Comparison of ENCODE assay signal across 1 cellular context in the genomic region with DNA sequence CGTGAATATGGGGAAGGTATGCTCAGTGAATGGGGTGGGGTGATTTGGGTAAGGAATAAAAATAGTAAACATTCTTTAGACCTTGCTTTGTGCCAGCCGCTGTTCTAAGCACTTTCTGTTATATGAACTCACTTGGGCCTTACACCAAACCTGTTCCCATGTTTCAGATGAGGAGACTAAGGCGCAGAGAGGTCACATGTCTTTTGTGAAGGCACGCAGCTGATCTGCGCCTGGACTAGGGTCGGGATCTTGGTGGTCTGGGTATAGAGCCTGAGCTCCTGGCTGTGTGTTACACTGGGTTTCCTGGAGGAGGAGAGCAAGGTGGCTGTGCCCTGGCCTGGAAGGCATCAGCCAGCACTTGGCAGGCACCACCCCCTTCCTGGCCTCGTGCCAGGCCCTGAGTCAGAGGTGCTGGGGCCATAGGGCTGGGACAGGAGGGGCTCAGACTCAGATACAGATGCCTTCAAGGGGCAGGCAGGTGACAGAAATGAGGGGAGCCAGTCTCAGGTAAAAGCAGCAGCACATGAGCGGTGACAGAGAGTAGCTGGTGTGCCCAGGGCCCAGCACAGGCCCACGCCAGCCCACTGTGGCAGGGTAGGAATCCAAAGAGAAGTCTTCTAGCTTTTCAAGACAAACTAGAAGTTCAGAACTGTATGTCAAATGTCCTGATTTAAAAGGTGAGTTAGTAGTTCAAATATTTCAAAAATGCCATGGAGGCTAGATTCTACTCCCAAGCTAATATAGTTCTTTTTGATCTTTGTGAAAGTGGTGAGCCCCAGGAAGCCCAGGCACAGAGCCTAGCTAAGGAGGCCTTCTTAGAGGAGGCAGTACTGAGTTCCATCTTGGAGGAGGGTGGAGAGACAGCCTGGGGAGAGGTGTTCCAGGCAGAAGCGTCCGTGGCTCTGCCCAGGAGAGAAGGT.
A peak's percentile ranks its signal among the peaks of the same experiment; 100 is the strongest.
TF ChIP-seq lines count a peak whose summit lies in the region.

No MANE protein-coding gene starts in this region.

TF ChIP-seq in SK-N-SH, 30 proteins besides CTCF, POLR2A, EP300 and RAD21 (continued from another document):
- TF ChIP-seq, protein P1, sequence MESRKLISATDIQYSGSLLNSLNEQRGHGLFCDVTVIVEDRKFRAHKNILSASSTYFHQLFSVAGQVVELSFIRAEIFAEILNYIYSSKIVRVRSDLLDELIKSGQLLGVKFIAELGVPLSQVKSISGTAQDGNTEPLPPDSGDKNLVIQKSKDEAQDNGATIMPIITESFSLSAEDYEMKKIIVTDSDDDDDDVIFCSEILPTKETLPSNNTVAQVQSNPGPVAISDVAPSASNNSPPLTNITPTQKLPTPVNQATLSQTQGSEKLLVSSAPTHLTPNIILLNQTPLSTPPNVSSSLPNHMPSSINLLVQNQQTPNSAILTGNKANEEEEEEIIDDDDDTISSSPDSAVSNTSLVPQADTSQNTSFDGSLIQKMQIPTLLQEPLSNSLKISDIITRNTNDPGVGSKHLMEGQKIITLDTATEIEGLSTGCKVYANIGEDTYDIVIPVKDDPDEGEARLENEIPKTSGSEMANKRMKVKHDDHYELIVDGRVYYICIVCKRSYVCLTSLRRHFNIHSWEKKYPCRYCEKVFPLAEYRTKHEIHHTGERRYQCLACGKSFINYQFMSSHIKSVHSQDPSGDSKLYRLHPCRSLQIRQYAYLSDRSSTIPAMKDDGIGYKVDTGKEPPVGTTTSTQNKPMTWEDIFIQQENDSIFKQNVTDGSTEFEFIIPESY (IDR thresholded peaks at IDR 0.05; ENCODE audit: borderline replicate concordance, low read depth) = no peak
- no peak for TF ChIP-seq RFX5 (IDR thresholded peaks at IDR 0.05; ENCODE audit: low read length)
- TF ChIP-seq SMC3 (IDR thresholded peaks at IDR 0.05; ENCODE audit: low read depth, low read length) = no peak
- TF ChIP-seq GATA2 (CRISPR knock-in tag; IDR thresholded peaks at IDR 0.05) = 0 out of 2 replicates have a peak, but pooled peaks have one; percentile 31
- TF ChIP-seq, protein P2, sequence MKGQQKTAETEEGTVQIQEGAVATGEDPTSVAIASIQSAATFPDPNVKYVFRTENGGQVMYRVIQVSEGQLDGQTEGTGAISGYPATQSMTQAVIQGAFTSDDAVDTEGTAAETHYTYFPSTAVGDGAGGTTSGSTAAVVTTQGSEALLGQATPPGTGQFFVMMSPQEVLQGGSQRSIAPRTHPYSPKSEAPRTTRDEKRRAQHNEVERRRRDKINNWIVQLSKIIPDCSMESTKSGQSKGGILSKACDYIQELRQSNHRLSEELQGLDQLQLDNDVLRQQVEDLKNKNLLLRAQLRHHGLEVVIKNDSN (IDR thresholded peaks at IDR 0.05; ENCODE audit: borderline replicate concordance, low read depth) = no peak
- TF ChIP-seq NRF1 (IDR thresholded peaks at IDR 0.05; ENCODE audit: low read depth, low read length) = no peak
- peak; percentile 66; the same call in 1 of the 2 replicates for TF ChIP-seq POLR2AphosphoS5 (IDR thresholded peaks at IDR 0.05; ENCODE audit: low read depth, low read length)
- TF ChIP-seq CHD2 (IDR thresholded peaks at IDR 0.05; ENCODE audit: low read length, partially characterized antibody) = peak; percentile 40
- TF ChIP-seq, protein P3, sequence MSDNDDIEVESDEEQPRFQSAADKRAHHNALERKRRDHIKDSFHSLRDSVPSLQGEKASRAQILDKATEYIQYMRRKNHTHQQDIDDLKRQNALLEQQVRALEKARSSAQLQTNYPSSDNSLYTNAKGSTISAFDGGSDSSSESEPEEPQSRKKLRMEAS (IDR thresholded peaks at IDR 0.05; ENCODE audit: low read depth) = no peak
- TF ChIP-seq NFIC (IDR thresholded peaks at IDR 0.05; ENCODE audit: borderline replicate concordance) = peak; percentile 99
- TF ChIP-seq TEAD4 (IDR thresholded peaks at IDR 0.05; ENCODE audit: borderline replicate concordance, insufficient read depth) = no peak
- peak; percentile 91 for TF ChIP-seq TCF12 (IDR thresholded peaks at IDR 0.05)
- TF ChIP-seq FOXJ3 (CRISPR knock-in tag; IDR thresholded peaks at IDR 0.05) = no peak
